ENCODE assay signal across 10 cellular contexts in genomic region chr17:67221062-67221998, GRCh38. TPM values are rescaled to one million over a fixed set of nuclear protein-coding genes. Genes with fewer than 3 reads are reported as not detected.
A peak's percentile ranks its signal among the peaks of the same experiment; 100 is the strongest.
DNase-seq lines count a peak whose midpoint lies in the region; ATAC-seq, FAIRE-seq and TF ChIP-seq lines count a peak whose summit lies in the region.
"Had no signal": no experiment of that assay in that cellular context is flagged by ENCODE, and none has a peak within 500 bp of the region (broad histone marks: within the 10 kb centered on the region; RNA-seq: fewer than 3 reads in every experiment).

No MANE protein-coding gene starts in this region.

- no peak overlapping the region for H3K4me3 Mint-ChIP-seq in CD8-positive, alpha-beta T cell
- no peak overlapping the region for H3K4me3 Mint-ChIP-seq in nephron
- H3K4me3 Mint-ChIP-seq: IgD-negative memory B cell had no signal

- H3K27me3 Mint-ChIP-seq in CD8-positive, alpha-beta T cell (ENCODE audit: low read depth) = no peaks in the 10 kb centered on the region
- H3K27me3 Mint-ChIP-seq in nephron (ENCODE audit: low read depth) = no peaks in the 10 kb centered on the region
- H3K27me3 Mint-ChIP-seq: IgD-negative memory B cell had no signal

- H3K36me3 Mint-ChIP-seq in CD8-positive, alpha-beta T cell = peaks cover 53% of the 10 kb centered on the region
- H3K36me3 Mint-ChIP-seq in nephron (ENCODE audit: low read depth) = peaks cover 44% of the 10 kb centered on the region

- FAIRE-seq in endothelial cell of umbilical vein (lab: Jason Lieb, UNC) = peak; percentile 88

- no peak overlapping the region for H3K9ac ChIP-seq in endothelial cell of umbilical vein (replicated peaks; ENCODE audit: extremely low read depth, insufficient read depth, low read length)

- H3K9me1 ChIP-seq in endothelial cell of umbilical vein (replicated peaks; ENCODE audit: control insufficient read depth, extremely low read depth, insufficient read depth, low read length) = no peaks in the 10 kb centered on the region

- H3K9me3 Mint-ChIP-seq in CD8-positive, alpha-beta T cell = no peaks in the 10 kb centered on the region
- H3K9me3 Mint-ChIP-seq in nephron = no peaks in the 10 kb centered on the region
- H3K9me3 Mint-ChIP-seq: IgD-negative memory B cell had no signal

- peak; percentile 81 for ATAC-seq in CD8-positive, alpha-beta T cell
- ATAC-seq in HG02610 (IDR thresholded peaks at IDR 0.05; ENCODE audit: unreplicated experiment) = no peak
- ATAC-seq in GM19467 (IDR thresholded peaks at IDR 0.05; ENCODE audit: unreplicated experiment) = no peak

- H3K4me1 Mint-ChIP-seq in CD8-positive, alpha-beta T cell (ENCODE audit: low read depth) = peaks cover 51% of the 10 kb centered on the region
- peaks cover 5% of the 10 kb centered on the region for H3K4me1 Mint-ChIP-seq in nephron

- no peaks in the 10 kb centered on the region for H3K4me1 ChIP-seq in CD8-positive, alpha-beta T cell (ENCODE audit: insufficient read depth, low read length)
- peaks cover 10% of the 10 kb centered on the region for H3K4me1 ChIP-seq in SJCRH30
- H3K4me1 ChIP-seq in endothelial cell of umbilical vein (ENCODE audit: control insufficient read depth, extremely low read depth, insufficient read depth, low read length) = peaks cover 16% of the 10 kb centered on the region

- peaks cover 64% of the 10 kb centered on the region for H3K79me2 ChIP-seq in endothelial cell of umbilical vein (ENCODE audit: control insufficient read depth, insufficient read depth, low read length)

- H3K27ac Mint-ChIP-seq in CD8-positive, alpha-beta T cell = no peak overlapping the region
- H3K27ac Mint-ChIP-seq in nephron = peak overlapping the region; percentile 2 to 71 (median 16)

- H3K36me3 ChIP-seq in CD8-positive, alpha-beta T cell (ENCODE audit: insufficient read depth, low read length) = peaks cover 11% of the 10 kb centered on the region
- peaks cover 19% of the 10 kb centered on the region for H3K36me3 ChIP-seq in SJCRH30
- peaks cover 0 to 5% of the 10 kb centered on the region in 2 experiments for H3K36me3 ChIP-seq in endothelial cell of umbilical vein (ENCODE audit: control insufficient read depth in 2 of 2, extremely low read depth in 1 of 2, insufficient read depth in 2 of 2, low read length in 2 of 2)

- no peak for TF ChIP-seq POLR2A in endothelial cell of umbilical vein (IDR thresholded peaks at IDR 0.05; ENCODE audit: low read depth, low read length)

- BruUV-seq in endothelial cell of umbilical vein (replicated peaks; lab: Mats Ljungman, UMichigan) = no TSS peak

- no peak overlapping the region for H3K4me2 ChIP-seq in endothelial cell of umbilical vein (ENCODE audit: insufficient read depth, low read length)

- no peak overlapping the region for H3K4me3 ChIP-seq in CD8-positive, alpha-beta T cell (ENCODE audit: low read depth, low read length)
- H3K4me3 ChIP-seq in SJCRH30 = no peak overlapping the region
- no peak overlapping the region for H3K4me3 ChIP-seq in endothelial cell of umbilical vein (replicated peaks in 1 of 3; ENCODE audit: insufficient read depth in 1 of 3, low read depth in 1 of 3, low read length in 3 of 3)
- H3K4me3 ChIP-seq: upper lobe of left lung had no signal

- peaks cover under 1% of the 10 kb centered on the region for H4K20me1 ChIP-seq in endothelial cell of umbilical vein (replicated peaks; ENCODE audit: control insufficient read depth, extremely low read depth, insufficient read depth, low read length)

- H3K27me3 ChIP-seq in CD8-positive, alpha-beta T cell (ENCODE audit: insufficient read depth, low read length) = no peaks in the 10 kb centered on the region
- H3K27me3 ChIP-seq in SJCRH30 (no peaks in the 10 kb centered on the region), endothelial cell of umbilical vein (ENCODE audit: control insufficient read depth in 2 of 2, insufficient read depth in 2 of 2, low read length in 2 of 2) (no peaks in the 10 kb centered on the region)
- H3K27me3 ChIP-seq: upper lobe of left lung had no signal

- peak; percentile 69 for TF ChIP-seq CTCF in CD8-positive, alpha-beta T cell (IDR thresholded peaks at IDR 0.05)
- peak; percentile 48 to 65 for TF ChIP-seq CTCF in endothelial cell of umbilical vein (IDR thresholded peaks at IDR 0.05; ENCODE audit: extremely low read depth in 1 of 2, insufficient read depth in 1 of 2, low read depth in 1 of 2, low read length in 2 of 2)
- TF ChIP-seq CTCF in nephron (IDR thresholded peaks at IDR 0.05; ENCODE audit: unreplicated experiment in 3 of 3) = peak; percentile 59 to 67 (median 61)

- H3K9me3 ChIP-seq in CD8-positive, alpha-beta T cell (ENCODE audit: low read length) = no peaks in the 10 kb centered on the region
- H3K9me3 ChIP-seq in SJCRH30 (replicated peaks) (0 out of 2 replicates have a peak, but pooled peaks cover 2% of the 10 kb centered on the region), endothelial cell of umbilical vein (replicated peaks; ENCODE audit: control insufficient read depth, insufficient read depth, low read length) (no peaks in the 10 kb centered on the region)
- H3K9me3 ChIP-seq: upper lobe of left lung had no signal

- H2AFZ ChIP-seq in endothelial cell of umbilical vein (ENCODE audit: low read depth, low read length) = no peak overlapping the region

- peak in 1 of 7 experiments; percentile 50 for DNase-seq in CD8-positive, alpha-beta T cell
- DNase-seq in HCEC 1CT = peak; percentile 47
- peak; percentile 49 to 72 for DNase-seq in SJCRH30
- peak; percentile 63 for DNase-seq in endothelial cell of umbilical vein (ENCODE audit: low read depth, low spot score)
- no peak for DNase-seq in retina
- DNase-seq: upper lobe of left lung had no signal

- intact Hi-C loops in CD8-positive, alpha-beta T cell (cut with DNase I, micrococcal nuclease) = loop anchor here (1.0 to 2.0 kb wide), 2 partner anchors 23 to 72 kb away; partner anchors contain the start of gene HELZ (in 1 of the 2)
- intact Hi-C loops in endothelial cell of umbilical vein (cut with micrococcal nuclease) = loop anchor here (1.0 to 2.0 kb wide), 3 partner anchors 68 to 155 kb away; partner anchors contain the start of gene PITPNC1

- dilution Hi-C loops in endothelial cell of umbilical vein (cut with MboI; ENCODE audit: extremely low pct_ligation_motif_present, low sequenced_read_pairs) = no loop called here

- POLR2A ChIA-PET in CD8-positive, alpha-beta T cell (lab: Charles Lee) = interaction anchor here (0.6 to 1.9 kb wide), 6 partner anchors 12 to 72 kb away, joined by 3 to 6 read pairs (median 3); partner anchors contain the start of gene HELZ
- POLR2A ChIA-PET in endothelial cell of umbilical vein (lab: Charles Lee) = interaction anchor here (0.7 kb wide), 1 partner anchor 659 kb away, joined by 8 read pairs; no protein-coding TSS in a partner anchor

- CTCF ChIA-PET in CD8-positive, alpha-beta T cell (lab: Charles Lee) = interaction anchor here (0.6 to 7.4 kb wide), 22 partner anchors 8 to 1013 kb away, joined by 3 to 125 read pairs (median 4); no protein-coding TSS in a partner anchor
- CTCF ChIA-PET in endothelial cell of umbilical vein (lab: Charles Lee) = interaction anchor here (0.7 to 2.6 kb wide), 14 partner anchors 9 to 138 kb away, joined by 3 to 53 read pairs (median 3); partner anchors contain the start of gene HELZ

- no peak overlapping the region for H3K27ac ChIP-seq in CD8-positive, alpha-beta T cell (ENCODE audit: low read depth, low read length)
- no peak overlapping the region for H3K27ac ChIP-seq in SJCRH30
- no peak overlapping the region for H3K27ac ChIP-seq in endothelial cell of umbilical vein (ENCODE audit: insufficient read depth, low read depth, low read length)
- H3K27ac ChIP-seq: upper lobe of left lung had no signal

TF ChIP-seq in endothelial cell of umbilical vein, 7 proteins besides CTCF, POLR2A, EP300 and RAD21:
- no peak for TF ChIP-seq EZH2 (IDR thresholded peaks at IDR 0.05; ENCODE audit: borderline replicate concordance, low read depth, low read length, severe bottlenecking)
- no peak for TF ChIP-seq JUN (IDR thresholded peaks at IDR 0.05; ENCODE audit: borderline replicate concordance, insufficient read depth, insufficient read length, low read depth)
- TF ChIP-seq MAX (IDR thresholded peaks at IDR 0.05; ENCODE audit: insufficient read depth, insufficient read length) = no peak
- TF ChIP-seq MYC (IDR thresholded peaks at IDR 0.05; ENCODE audit: low read depth, low read length) = no peak
- no peak for TF ChIP-seq POLR2AphosphoS5 (IDR thresholded peaks at IDR 0.05; ENCODE audit: insufficient read depth, low read depth, low read length)
TF ChIP-seq in endothelial cell of umbilical vein: peak in this region for 0.

RNA-seq across cellular contexts. Expression of gene HELZ, which starts 23.7 kb away (rescaled TPM):
- total RNA-seq in CD8-positive, alpha-beta T cell = 100 to 1,000 TPM; 108 to 116 TPM
- total RNA-seq in SJCRH30 (2014; rRNA removed; shearing (Covaris generic)) = 33.2 and 42.3 TPM in 2 replicates
- 47.3 and 47.5 TPM in 2 replicates for total RNA-seq in endothelial cell of umbilical vein
- polyA plus RNA-seq in endothelial cell of umbilical vein = 7.5 and 8.0 TPM in 2 replicates
- 7.0 and 7.4 TPM in 2 replicates for polyA plus RNA-seq in endothelial cell of umbilical vein (2011; cell fraction: cytosol; rRNA removed)
- 22.2 and 23.1 TPM in 2 replicates for polyA plus RNA-seq in endothelial cell of umbilical vein (2011; cell fraction: nucleus; rRNA removed)
- polyA plus RNA-seq in endothelial cell of umbilical vein (2012) = 9.5 and 19.9 TPM in 2 replicates
- polyA minus RNA-seq in endothelial cell of umbilical vein = 50.8 and 55.4 TPM in 2 replicates
- 17.8 TPM for polyA minus RNA-seq in endothelial cell of umbilical vein (2011; cell fraction: cytosol; rRNA and poly(A)+ RNA removed)
- polyA minus RNA-seq in endothelial cell of umbilical vein (2011; cell fraction: nucleus; rRNA and poly(A)+ RNA removed) = 96.2 and 138 TPM in 2 replicates
